ENCODE assay signal across 14 cellular contexts in the genomic region with DNA sequence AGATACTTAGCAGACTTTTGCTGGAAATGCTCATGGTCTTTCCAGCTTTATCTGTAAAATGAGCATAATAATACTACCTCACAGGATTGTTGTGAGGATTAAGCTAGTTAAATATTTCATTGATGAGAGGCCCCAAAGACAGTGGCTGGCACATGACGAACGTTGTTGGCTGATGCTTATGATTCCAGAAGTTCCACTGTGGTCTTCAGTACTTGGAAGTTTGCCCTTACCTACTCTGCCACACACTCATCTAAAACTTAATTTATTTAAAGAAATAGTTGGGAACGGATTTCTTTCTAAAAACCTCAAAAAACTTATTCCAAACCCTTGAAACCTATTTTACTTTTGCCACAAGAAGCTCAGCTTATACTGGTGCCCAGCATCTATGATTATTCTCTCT.
A peak's percentile ranks its signal among the peaks of the same experiment; 100 is the strongest.
DNase-seq lines count a peak whose midpoint lies in the region; ATAC-seq and TF ChIP-seq lines count a peak whose summit lies in the region.
"Had no signal": no experiment of that assay in that cellular context is flagged by ENCODE, and none has a peak within 500 bp of the region (broad histone marks: within the 10 kb centered on the region; RNA-seq: fewer than 3 reads in every experiment).

No MANE protein-coding gene starts in this region.

- TF ChIP-seq CTCF in fibroblast of mammary gland (conservative IDR thresholded peaks at IDR 0.05; ENCODE audit: control insufficient read depth, insufficient read depth, low read depth, low read length): no peak
- no peak for TF ChIP-seq CTCF in GM20000 (IDR thresholded peaks at IDR 0.05; ENCODE audit: extremely low read depth, missing control alignments)

- no peaks in the 10 kb centered on the region for H3K9me3 ChIP-seq in SK-N-MC (ENCODE audit: low read depth, low read length)
- H3K9me3 ChIP-seq: mucosa of descending colon had no signal

- H3K4me3 ChIP-seq in SK-N-MC: peak overlapping the region; percentile 40
- no peak overlapping the region for H3K4me3 ChIP-seq in fibroblast of mammary gland (ENCODE audit: control insufficient read depth, low read depth, low read length)
- H3K4me3 ChIP-seq in rectal smooth muscle tissue (ENCODE audit: low read length): no peak overlapping the region
- H3K4me3 ChIP-seq: mucosa of descending colon had no signal

- H3K9ac ChIP-seq in SK-N-MC (ENCODE audit: insufficient read length) (no peak overlapping the region), rectal smooth muscle tissue (ENCODE audit: low read length) (no peak overlapping the region)

- H3K36me3 ChIP-seq in SK-N-MC (ENCODE audit: insufficient read depth, low read length) (no peaks in the 10 kb centered on the region), rectal smooth muscle tissue (ENCODE audit: control insufficient read depth, insufficient read depth, low read length) (no peaks in the 10 kb centered on the region)

- no peaks in the 10 kb centered on the region for H3K27me3 ChIP-seq in rectal smooth muscle tissue (ENCODE audit: control insufficient read depth, insufficient read depth, low read length)

- no peak for ATAC-seq in GM18861 (IDR thresholded peaks at IDR 0.05; ENCODE audit: unreplicated experiment)
- ATAC-seq: activated T-helper 17 cell treated with anti-CD3 and anti-CD28 coated beads, Interleukin-2, amount 50 U/mL, for 72 hours; mucosa of descending colon had no signal

- peaks cover 39% of the 10 kb centered on the region for H3K4me1 ChIP-seq in rectal smooth muscle tissue (ENCODE audit: control insufficient read depth, insufficient read depth, low read length)

- DNase-seq in AG20443 (ENCODE audit: low spot score) (peak; percentile 73), SK-N-MC (ENCODE audit: low read depth, low spot score) (no peak), fibroblast of mammary gland (ENCODE audit: low read depth) (peak; percentile 75), GM20000 (ENCODE audit: low spot score) (no peak), iPS-NIHi11 (ENCODE audit: low spot score) (no peak), NCI-H2196 (lab: John Stamatoyannopoulos, UW; ENCODE audit: unreplicated experiment) (no peak)
- DNase-seq: mucosa of descending colon; NCI-H510A; Right ventricle myocardium superior; stimulated activated CD4-positive, alpha-beta T cell treated with anti-CD3 and anti-CD28 coated beads, Interleukin-12 subunit alpha, Interleukin-12 subunit beta, amount 100 ng/mL, for 4 hours had no signal

- H3K27ac ChIP-seq in SK-N-MC (no peak overlapping the region), rectal smooth muscle tissue (ENCODE audit: low read depth, low read length) (peak overlapping the region; percentile 60)
- H3K27ac ChIP-seq: C4-2B had no signal

Comparison
In these comparisons a context has a peak if more than half of its experiments do, and no peak if none do; other contexts are left out.
1. DNase-seq: peak in AG20443 (single experiment) and fibroblast of mammary gland (single experiment); none in SK-N-MC (single experiment), GM20000 (single experiment), iPS-NIHi11 (single experiment) and NCI-H2196 (single experiment).